In the genomic region with DNA sequence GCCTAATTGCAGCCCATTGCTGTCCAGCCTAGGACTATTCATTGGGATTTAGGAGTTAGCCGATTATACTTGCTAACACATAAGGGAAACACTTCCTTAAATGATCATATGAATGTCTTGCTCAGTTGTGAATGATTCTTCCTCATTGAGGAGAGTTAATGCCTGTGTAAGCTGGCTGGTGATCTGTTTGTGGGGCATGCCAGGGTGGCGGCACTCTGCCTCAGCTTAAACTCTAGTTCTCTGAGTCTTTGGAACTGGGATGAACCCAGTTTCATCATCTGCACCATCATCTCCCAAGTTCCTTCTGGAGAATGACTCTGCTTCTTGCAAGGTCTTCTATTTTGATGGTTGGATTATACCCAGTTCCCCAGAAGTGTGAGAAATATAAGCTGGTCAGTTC, we compare ENCODE assay signal across 1 cellular context.
A peak's percentile ranks its signal among the peaks of the same experiment; 100 is the strongest.
TF ChIP-seq lines count a peak whose summit lies in the region.

No MANE protein-coding gene starts in this region.

TF ChIP-seq in K562, 482 proteins besides CTCF, POLR2A, EP300 and RAD21 (continued from another document and continues in another):
- TF ChIP-seq, protein P1, sequence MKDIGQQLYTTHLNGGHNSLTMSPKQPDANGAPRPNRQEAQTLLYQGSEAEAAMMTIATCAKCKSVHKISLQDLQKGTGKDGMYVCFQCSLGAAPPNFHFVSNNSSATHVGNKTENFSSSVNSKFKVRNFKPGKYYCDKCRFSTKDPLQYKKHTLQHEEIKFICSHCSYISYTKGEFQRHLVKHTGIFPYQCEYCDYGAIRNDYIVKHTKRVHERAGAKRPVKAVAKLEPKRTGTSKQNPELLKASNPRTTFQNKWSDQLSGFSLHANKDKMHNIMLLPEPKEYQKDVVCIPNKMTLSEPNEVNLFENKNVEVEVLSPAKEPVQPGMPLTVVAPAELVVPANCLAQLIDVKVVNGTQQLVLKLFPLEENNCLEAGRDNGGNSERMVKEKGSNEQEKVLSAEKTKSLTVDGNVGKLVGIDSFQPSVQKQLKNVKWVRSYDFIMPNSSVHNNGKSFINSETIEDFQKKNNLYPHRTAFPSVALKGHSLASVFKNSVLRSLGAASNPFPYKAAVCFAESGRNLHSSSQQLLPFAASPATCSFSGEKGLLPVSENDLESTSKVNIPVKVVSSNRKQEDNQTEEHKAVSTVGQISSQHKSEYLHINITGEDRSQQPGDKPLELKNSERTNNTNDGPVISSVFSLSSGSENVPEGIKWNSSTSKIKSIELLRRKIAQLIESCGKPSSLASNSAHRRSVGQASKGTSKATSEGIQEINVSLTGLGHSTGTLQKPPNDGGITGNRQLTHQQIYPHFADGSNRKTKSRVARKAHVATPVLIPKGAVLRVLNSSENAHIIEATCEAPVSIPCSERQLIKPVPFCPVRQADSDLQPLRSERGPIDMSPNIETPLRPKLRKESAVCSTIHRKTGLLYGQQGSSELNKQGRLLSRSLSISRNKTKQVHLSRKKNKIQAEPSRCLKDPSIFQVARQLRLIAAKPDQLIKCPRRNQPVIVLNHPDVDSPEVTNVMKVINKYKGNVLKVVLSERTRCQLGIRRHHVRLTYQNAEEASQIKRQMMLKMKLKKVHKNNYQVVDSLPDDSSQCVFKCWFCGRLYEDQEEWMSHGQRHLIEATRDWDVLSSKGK (CRISPR knock-in tag; IDR thresholded peaks at IDR 0.05) = no peak
- TF ChIP-seq ZNF695 (CRISPR knock-in tag; IDR thresholded peaks at IDR 0.05) (no peak), NUFIP1 (IDR thresholded peaks at IDR 0.05; ENCODE audit: partially characterized antibody) (no peak), RBM17 (IDR thresholded peaks at IDR 0.05; ENCODE audit: borderline replicate concordance, low read depth, low read length) (no peak), LARP7 (IDR thresholded peaks at IDR 0.05) (no peak), BCL6 (CRISPR knock-in tag; IDR thresholded peaks at IDR 0.05) (no peak), SP1 (CRISPR knock-in tag; IDR thresholded peaks at IDR 0.05) (no peak), POLR2H (tag; IDR thresholded peaks at IDR 0.05; ENCODE audit: low read depth) (no peak), ZNF197 (CRISPR knock-in tag; IDR thresholded peaks at IDR 0.05; ENCODE audit: low read depth) (peak; percentile 81; the same call in 1 of the 2 replicates), EZH2 (IDR thresholded peaks at IDR 0.05; ENCODE audit: borderline replicate concordance, low read depth, low read length) (no peak), ZFX (CRISPR knock-in tag; IDR thresholded peaks at IDR 0.05) (no peak), KDM1A (IDR thresholded peaks at IDR 0.05) (no peak), ARID1B (IDR thresholded peaks at IDR 0.05) (peak; percentile 17; the same call in 1 of the 2 replicates), SMAD3 (CRISPR knock-in tag; conservative IDR thresholded peaks at IDR 0.05) (no peak), CEBPB (tag; IDR thresholded peaks at IDR 0.05) (peak; percentile 41), SPI1 (IDR thresholded peaks at IDR 0.05; ENCODE audit: borderline replicate concordance, low read depth, low read length) (peak; percentile 64; the same call in 1 of the 2 replicates), CTBP1 (IDR thresholded peaks at IDR 0.05; ENCODE audit: borderline replicate concordance) (peak; percentile 37; the same call in 1 of the 2 replicates), LEF1 (IDR thresholded peaks at IDR 0.05) (no peak), IRF2 (CRISPR knock-in tag; IDR thresholded peaks at IDR 0.05) (no peak), KDM2B (CRISPR knock-in tag; IDR thresholded peaks at IDR 0.05) (no peak), FOSL1 (tag; conservative IDR thresholded peaks at IDR 0.05) (0 out of 2 replicates have a peak, but pooled peaks have one; percentile 19), MTA1 (IDR thresholded peaks at IDR 0.05; ENCODE audit: borderline replicate concordance) (no peak), NCOA1 (IDR thresholded peaks at IDR 0.05; ENCODE audit: low read depth) (no peak), SIRT6 (IDR thresholded peaks at IDR 0.05; ENCODE audit: low read depth, low read length) (no peak), ZFP1 (CRISPR knock-in tag; IDR thresholded peaks at IDR 0.05) (no peak), C11orf30 (IDR thresholded peaks at IDR 0.05; ENCODE audit: low read depth) (peak; percentile 57), ZNF408 (CRISPR knock-in tag; IDR thresholded peaks at IDR 0.05; ENCODE audit: low read depth) (no peak), HEY1 (CRISPR knock-in tag; IDR thresholded peaks at IDR 0.05; ENCODE audit: borderline replicate concordance) (no peak), NFATC3 (IDR thresholded peaks at IDR 0.05) (no peak)
- TF ChIP-seq, protein P2, sequence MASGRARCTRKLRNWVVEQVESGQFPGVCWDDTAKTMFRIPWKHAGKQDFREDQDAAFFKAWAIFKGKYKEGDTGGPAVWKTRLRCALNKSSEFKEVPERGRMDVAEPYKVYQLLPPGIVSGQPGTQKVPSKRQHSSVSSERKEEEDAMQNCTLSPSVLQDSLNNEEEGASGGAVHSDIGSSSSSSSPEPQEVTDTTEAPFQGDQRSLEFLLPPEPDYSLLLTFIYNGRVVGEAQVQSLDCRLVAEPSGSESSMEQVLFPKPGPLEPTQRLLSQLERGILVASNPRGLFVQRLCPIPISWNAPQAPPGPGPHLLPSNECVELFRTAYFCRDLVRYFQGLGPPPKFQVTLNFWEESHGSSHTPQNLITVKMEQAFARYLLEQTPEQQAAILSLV (tag; IDR thresholded peaks at IDR 0.05) = no peak
- TF ChIP-seq, protein P3, sequence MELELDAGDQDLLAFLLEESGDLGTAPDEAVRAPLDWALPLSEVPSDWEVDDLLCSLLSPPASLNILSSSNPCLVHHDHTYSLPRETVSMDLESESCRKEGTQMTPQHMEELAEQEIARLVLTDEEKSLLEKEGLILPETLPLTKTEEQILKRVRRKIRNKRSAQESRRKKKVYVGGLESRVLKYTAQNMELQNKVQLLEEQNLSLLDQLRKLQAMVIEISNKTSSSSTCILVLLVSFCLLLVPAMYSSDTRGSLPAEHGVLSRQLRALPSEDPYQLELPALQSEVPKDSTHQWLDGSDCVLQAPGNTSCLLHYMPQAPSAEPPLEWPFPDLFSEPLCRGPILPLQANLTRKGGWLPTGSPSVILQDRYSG (tag; conservative IDR thresholded peaks at IDR 0.05; ENCODE audit: low read depth) = 0 out of 2 replicates have a peak, but pooled peaks have one; percentile 54
- TF ChIP-seq, protein P4, sequence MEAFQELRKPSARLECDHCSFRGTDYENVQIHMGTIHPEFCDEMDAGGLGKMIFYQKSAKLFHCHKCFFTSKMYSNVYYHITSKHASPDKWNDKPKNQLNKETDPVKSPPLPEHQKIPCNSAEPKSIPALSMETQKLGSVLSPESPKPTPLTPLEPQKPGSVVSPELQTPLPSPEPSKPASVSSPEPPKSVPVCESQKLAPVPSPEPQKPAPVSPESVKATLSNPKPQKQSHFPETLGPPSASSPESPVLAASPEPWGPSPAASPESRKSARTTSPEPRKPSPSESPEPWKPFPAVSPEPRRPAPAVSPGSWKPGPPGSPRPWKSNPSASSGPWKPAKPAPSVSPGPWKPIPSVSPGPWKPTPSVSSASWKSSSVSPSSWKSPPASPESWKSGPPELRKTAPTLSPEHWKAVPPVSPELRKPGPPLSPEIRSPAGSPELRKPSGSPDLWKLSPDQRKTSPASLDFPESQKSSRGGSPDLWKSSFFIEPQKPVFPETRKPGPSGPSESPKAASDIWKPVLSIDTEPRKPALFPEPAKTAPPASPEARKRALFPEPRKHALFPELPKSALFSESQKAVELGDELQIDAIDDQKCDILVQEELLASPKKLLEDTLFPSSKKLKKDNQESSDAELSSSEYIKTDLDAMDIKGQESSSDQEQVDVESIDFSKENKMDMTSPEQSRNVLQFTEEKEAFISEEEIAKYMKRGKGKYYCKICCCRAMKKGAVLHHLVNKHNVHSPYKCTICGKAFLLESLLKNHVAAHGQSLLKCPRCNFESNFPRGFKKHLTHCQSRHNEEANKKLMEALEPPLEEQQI (IDR thresholded peaks at IDR 0.05) = no peak
- TF ChIP-seq, protein P5, sequence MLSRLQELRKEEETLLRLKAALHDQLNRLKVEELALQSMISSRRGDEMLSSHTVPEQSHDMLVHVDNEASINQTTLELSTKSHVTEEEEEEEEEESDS (CRISPR knock-in tag; IDR thresholded peaks at IDR 0.05) = no peak
- TF ChIP-seq, protein P6, sequence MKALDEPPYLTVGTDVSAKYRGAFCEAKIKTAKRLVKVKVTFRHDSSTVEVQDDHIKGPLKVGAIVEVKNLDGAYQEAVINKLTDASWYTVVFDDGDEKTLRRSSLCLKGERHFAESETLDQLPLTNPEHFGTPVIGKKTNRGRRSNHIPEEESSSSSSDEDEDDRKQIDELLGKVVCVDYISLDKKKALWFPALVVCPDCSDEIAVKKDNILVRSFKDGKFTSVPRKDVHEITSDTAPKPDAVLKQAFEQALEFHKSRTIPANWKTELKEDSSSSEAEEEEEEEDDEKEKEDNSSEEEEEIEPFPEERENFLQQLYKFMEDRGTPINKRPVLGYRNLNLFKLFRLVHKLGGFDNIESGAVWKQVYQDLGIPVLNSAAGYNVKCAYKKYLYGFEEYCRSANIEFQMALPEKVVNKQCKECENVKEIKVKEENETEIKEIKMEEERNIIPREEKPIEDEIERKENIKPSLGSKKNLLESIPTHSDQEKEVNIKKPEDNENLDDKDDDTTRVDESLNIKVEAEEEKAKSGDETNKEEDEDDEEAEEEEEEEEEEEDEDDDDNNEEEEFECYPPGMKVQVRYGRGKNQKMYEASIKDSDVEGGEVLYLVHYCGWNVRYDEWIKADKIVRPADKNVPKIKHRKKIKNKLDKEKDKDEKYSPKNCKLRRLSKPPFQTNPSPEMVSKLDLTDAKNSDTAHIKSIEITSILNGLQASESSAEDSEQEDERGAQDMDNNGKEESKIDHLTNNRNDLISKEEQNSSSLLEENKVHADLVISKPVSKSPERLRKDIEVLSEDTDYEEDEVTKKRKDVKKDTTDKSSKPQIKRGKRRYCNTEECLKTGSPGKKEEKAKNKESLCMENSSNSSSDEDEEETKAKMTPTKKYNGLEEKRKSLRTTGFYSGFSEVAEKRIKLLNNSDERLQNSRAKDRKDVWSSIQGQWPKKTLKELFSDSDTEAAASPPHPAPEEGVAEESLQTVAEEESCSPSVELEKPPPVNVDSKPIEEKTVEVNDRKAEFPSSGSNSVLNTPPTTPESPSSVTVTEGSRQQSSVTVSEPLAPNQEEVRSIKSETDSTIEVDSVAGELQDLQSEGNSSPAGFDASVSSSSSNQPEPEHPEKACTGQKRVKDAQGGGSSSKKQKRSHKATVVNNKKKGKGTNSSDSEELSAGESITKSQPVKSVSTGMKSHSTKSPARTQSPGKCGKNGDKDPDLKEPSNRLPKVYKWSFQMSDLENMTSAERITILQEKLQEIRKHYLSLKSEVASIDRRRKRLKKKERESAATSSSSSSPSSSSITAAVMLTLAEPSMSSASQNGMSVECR (CRISPR knock-in tag; IDR thresholded peaks at IDR 0.05) = no peak
- TF ChIP-seq, protein P7, sequence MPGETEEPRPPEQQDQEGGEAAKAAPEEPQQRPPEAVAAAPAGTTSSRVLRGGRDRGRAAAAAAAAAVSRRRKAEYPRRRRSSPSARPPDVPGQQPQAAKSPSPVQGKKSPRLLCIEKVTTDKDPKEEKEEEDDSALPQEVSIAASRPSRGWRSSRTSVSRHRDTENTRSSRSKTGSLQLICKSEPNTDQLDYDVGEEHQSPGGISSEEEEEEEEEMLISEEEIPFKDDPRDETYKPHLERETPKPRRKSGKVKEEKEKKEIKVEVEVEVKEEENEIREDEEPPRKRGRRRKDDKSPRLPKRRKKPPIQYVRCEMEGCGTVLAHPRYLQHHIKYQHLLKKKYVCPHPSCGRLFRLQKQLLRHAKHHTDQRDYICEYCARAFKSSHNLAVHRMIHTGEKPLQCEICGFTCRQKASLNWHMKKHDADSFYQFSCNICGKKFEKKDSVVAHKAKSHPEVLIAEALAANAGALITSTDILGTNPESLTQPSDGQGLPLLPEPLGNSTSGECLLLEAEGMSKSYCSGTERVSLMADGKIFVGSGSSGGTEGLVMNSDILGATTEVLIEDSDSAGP (CRISPR knock-in tag; IDR thresholded peaks at IDR 0.05) = no peak
- TF ChIP-seq, protein P8, sequence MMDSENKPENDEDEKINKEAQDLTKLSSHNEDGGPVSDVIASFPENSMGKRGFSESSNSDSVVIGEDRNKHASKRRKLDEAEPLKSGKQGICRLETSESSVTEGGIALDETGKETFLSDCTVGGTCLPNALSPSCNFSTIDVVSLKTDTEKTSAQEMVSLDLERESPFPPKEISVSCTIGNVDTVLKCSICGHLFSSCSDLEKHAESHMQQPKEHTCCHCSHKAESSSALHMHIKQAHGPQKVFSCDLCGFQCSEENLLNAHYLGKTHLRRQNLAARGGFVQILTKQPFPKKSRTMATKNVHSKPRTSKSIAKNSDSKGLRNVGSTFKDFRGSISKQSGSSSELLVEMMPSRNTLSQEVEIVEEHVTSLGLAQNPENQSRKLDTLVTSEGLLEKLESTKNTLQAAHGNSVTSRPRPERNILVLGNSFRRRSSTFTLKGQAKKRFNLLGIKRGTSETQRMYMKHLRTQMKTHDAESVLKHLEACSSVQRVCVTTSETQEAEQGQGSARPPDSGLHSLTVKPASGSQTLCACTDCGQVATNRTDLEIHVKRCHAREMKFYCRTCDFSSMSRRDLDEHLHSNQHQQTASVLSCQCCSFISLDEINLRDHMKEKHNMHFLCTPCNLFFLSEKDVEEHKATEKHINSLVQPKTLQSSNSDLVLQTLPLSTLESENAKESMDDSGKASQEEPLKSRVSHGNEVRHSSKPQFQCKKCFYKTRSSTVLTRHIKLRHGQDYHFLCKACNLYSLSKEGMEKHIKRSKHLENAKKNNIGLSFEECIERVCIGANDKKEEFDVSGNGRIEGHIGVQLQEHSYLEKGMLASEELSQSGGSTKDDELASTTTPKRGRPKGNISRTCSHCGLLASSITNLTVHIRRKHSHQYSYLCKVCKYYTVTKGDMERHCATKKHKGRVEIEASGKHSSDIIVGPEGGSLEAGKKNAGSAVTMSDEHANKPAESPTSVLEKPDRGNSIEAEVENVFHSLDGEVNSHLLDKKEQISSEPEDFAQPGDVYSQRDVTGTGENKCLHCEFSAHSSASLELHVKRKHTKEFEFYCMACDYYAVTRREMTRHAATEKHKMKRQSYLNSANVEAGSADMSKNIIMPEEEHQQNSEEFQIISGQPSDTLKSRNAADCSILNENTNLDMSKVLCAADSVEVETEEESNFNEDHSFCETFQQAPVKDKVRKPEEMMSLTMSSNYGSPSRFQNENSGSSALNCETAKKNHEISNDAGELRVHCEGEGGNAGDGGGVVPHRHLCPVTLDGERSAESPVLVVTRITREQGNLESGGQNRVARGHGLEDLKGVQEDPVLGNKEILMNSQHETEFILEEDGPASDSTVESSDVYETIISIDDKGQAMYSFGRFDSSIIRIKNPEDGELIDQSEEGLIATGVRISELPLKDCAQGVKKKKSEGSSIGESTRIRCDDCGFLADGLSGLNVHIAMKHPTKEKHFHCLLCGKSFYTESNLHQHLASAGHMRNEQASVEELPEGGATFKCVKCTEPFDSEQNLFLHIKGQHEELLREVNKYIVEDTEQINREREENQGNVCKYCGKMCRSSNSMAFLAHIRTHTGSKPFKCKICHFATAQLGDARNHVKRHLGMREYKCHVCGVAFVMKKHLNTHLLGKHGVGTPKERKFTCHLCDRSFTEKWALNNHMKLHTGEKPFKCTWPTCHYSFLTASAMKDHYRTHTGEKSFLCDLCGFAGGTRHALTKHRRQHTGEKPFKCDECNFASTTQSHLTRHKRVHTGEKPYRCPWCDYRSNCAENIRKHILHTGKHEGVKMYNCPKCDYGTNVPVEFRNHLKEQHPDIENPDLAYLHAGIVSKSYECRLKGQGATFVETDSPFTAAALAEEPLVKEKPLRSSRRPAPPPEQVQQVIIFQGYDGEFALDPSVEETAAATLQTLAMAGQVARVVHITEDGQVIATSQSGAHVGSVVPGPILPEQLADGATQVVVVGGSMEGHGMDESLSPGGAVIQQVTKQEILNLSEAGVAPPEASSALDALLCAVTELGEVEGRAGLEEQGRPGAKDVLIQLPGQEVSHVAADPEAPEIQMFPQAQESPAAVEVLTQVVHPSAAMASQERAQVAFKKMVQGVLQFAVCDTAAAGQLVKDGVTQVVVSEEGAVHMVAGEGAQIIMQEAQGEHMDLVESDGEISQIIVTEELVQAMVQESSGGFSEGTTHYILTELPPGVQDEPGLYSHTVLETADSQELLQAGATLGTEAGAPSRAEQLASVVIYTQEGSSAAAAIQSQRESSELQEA (IDR thresholded peaks at IDR 0.05; ENCODE audit: low read depth) = no peak
